In the genomic region with DNA sequence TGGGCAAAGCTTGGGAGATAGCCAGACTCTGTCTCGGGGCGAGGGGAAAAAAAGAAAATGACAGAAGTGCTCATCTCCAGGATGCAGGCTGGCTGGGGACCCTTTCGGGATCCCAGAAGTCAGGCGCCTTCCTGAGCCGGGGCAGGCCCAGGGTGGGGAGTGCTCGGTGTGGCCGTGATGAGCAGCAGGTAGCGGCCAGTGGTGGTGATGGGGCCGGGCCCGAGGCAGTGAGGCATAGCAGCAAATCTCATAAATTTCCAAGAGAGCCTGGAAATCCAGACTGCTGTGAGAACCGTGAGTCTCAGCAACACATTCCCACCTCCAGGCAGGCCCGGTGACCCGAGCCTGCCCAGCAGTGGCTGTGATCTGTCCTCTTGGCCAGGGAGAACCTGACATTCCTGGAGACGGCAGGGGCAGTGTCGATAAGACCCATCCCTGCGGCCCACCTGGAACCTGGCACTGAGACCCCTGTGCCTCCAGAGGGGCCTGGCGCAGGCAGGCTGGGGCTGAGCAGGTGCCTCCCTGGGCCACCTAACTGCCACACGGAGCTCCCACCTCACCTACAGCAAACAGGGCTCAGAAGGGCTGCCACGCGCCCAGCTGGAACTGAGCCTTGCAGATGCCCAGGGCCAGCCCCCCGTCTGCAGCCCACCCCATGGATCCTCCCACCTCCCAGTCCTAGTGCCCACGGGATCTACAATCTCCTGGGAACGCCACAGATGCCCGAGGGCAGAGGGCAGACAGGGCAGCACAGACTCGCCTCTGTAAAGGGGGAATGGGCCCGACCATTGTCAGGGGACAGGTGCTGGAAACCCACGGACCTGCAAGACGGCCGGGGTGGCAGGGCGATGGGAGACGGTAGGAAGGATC, we compare ENCODE assay signal across 20 cellular contexts.
"Had no signal": no experiment of that assay in that cellular context is flagged by ENCODE, and none has a peak within 500 bp of the region (broad histone marks: within the 10 kb centered on the region; RNA-seq: fewer than 3 reads in every experiment).

No MANE protein-coding gene starts in this region.

- H3K27me3 Mint-ChIP-seq: naive B cell had no signal

- H3K4me3 Mint-ChIP-seq: immature natural killer cell, nephron had no signal

- DNase-seq: effector memory CD4-positive, alpha-beta T cell; erythroblast; foreskin keratinocyte; immature natural killer cell; left ventricle myocardium inferior; lower lobe of right lung; mesenchymal stem cell; midbrain; naive B cell; small intestine; stimulated activated CD4-positive, alpha-beta T cell treated with anti-CD3 and anti-CD28 coated beads, Interleukin-12 subunit alpha, Interleukin-12 subunit beta, amount 100 ng/mL, for 4 hours; stimulated activated naive CD4-positive, alpha-beta T cell; stomach; substantia nigra; transverse colon had no signal

- H3K9me3 Mint-ChIP-seq: immature natural killer cell, naive B cell, nephron had no signal

- H3K27ac ChIP-seq: foreskin keratinocyte, left ventricle myocardium inferior, lower lobe of right lung, neutrophil, stomach, thoracic aorta, transverse colon had no signal

- H3K27ac Mint-ChIP-seq: immature natural killer cell, nephron had no signal

- H3K4me3 ChIP-seq: left ventricle myocardium inferior, lower lobe of right lung, stomach, thoracic aorta, transverse colon had no signal

- H3K4me1 Mint-ChIP-seq: immature natural killer cell, nephron had no signal

- H3K4me1 ChIP-seq: foreskin keratinocyte, left ventricle myocardium inferior, lower lobe of right lung, stomach, transverse colon had no signal

- FAIRE-seq: endothelial cell of umbilical vein, keratinocyte, small intestine had no signal

- ATAC-seq: foreskin keratinocyte, lower lobe of right lung had no signal

- H3K27me3 ChIP-seq: foreskin keratinocyte, neutrophil, stomach, transverse colon had no signal

- H3K9me3 ChIP-seq: left ventricle myocardium inferior, lower lobe of right lung, neutrophil, stomach, thoracic aorta, transverse colon had no signal
